1 cellular context compared by ENCODE assay signal in genomic region chr5:100905259-100905914, GRCh38.
TF ChIP-seq lines count a peak whose summit lies in the region.

No MANE protein-coding gene starts in this region.

TF ChIP-seq in GM23338, 12 proteins besides CTCF, POLR2A, EP300 and RAD21 (continued from another document):
- TF ChIP-seq, protein P1, sequence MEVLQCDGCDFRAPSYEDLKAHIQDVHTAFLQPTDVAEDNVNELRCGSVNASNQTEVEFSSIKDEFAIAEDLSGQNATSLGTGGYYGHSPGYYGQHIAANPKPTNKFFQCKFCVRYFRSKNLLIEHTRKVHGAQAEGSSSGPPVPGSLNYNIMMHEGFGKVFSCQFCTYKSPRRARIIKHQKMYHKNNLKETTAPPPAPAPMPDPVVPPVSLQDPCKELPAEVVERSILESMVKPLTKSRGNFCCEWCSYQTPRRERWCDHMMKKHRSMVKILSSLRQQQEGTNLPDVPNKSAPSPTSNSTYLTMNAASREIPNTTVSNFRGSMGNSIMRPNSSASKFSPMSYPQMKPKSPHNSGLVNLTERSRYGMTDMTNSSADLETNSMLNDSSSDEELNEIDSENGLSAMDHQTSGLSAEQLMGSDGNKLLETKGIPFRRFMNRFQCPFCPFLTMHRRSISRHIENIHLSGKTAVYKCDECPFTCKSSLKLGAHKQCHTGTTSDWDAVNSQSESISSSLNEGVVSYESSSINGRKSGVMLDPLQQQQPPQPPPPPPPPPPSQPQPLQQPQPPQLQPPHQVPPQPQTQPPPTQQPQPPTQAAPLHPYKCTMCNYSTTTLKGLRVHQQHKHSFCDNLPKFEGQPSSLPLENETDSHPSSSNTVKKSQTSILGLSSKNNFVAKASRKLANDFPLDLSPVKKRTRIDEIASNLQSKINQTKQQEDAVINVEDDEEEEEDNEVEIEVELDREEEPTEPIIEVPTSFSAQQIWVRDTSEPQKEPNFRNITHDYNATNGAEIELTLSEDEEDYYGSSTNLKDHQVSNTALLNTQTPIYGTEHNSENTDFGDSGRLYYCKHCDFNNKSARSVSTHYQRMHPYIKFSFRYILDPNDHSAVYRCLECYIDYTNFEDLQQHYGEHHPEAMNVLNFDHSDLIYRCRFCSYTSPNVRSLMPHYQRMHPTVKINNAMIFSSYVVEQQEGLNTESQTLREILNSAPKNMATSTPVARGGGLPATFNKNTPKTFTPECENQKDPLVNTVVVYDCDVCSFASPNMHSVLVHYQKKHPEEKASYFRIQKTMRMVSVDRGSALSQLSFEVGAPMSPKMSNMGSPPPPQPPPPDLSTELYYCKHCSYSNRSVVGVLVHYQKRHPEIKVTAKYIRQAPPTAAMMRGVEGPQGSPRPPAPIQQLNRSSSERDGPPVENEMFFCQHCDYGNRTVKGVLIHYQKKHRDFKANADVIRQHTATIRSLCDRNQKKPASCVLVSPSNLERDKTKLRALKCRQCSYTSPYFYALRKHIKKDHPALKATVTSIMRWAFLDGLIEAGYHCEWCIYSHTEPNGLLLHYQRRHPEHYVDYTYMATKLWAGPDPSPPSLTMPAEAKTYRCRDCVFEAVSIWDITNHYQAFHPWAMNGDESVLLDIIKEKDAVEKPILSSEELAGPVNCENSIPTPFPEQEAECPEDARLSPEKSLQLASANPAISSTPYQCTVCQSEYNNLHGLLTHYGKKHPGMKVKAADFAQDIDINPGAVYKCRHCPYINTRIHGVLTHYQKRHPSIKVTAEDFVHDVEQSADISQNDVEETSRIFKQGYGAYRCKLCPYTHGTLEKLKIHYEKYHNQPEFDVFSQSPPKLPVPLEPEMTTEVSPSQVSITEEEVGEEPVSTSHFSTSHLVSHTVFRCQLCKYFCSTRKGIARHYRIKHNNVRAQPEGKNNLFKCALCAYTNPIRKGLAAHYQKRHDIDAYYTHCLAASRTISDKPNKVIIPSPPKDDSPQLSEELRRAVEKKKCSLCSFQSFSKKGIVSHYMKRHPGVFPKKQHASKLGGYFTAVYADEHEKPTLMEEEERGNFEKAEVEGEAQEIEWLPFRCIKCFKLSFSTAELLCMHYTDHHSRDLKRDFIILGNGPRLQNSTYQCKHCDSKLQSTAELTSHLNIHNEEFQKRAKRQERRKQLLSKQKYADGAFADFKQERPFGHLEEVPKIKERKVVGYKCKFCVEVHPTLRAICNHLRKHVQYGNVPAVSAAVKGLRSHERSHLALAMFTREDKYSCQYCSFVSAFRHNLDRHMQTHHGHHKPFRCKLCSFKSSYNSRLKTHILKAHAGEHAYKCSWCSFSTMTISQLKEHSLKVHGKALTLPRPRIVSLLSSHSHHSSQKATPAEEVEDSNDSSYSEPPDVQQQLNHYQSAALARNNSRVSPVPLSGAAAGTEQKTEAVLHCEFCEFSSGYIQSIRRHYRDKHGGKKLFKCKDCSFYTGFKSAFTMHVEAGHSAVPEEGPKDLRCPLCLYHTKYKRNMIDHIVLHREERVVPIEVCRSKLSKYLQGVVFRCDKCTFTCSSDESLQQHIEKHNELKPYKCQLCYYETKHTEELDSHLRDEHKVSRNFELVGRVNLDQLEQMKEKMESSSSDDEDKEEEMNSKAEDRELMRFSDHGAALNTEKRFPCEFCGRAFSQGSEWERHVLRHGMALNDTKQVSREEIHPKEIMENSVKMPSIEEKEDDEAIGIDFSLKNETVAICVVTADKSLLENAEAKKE (CRISPR knock-in tag; IDR thresholded peaks at IDR 0.05) = no peak
- TF ChIP-seq JUNB (IDR thresholded peaks at IDR 0.05; ENCODE audit: unreplicated experiment) = no peak
- TF ChIP-seq EZH2phosphoT487 (IDR thresholded peaks at IDR 0.05; ENCODE audit: unreplicated experiment) = no peak
- no peak for TF ChIP-seq EZH2 (IDR thresholded peaks at IDR 0.05; ENCODE audit: low read depth, unreplicated experiment)
- no peak for TF ChIP-seq ETS1 (IDR thresholded peaks at IDR 0.05)
- TF ChIP-seq NANOG (IDR thresholded peaks at IDR 0.05; ENCODE audit: borderline replicate concordance) = no peak
- TF ChIP-seq ZNF114 (CRISPR knock-in tag; IDR thresholded peaks at IDR 0.05) = no peak
- no peak for TF ChIP-seq POLR2AphosphoS5 (IDR thresholded peaks at IDR 0.05; ENCODE audit: low read depth)
- no peak for TF ChIP-seq CREB1 (CRISPR knock-in tag; IDR thresholded peaks at IDR 0.05; ENCODE audit: low read depth)
- no peak for TF ChIP-seq STAT1 (IDR thresholded peaks at IDR 0.05; ENCODE audit: unreplicated experiment)
TF ChIP-seq in GM23338: peak in this region for 0.
